In the genomic region with DNA sequence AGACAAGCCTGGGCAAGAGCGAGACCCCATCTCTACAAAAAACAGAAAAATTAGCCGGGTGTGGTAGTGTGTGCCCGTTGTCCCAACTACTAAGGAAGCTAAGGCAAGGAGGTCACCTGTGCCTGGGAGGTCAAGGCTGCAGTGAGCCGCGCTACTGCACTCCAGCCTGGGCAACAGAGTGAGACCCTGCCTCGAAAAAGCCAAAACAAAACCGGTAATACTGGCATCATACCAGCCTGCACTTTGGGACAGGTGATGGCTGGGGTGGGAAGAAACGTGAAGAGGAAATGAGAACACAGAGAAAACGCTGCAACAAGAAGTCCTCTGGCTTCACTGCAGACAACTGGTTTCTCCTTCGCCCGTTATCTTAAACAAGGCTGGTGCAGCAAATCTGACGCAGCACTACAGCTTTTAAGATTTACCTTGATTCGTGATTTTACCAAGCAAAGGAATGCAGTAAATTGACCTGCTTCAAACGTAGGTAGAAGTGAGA, we compare ENCODE assay signal across 8 cellular contexts. TPM values are rescaled to one million over a fixed set of nuclear protein-coding genes. Genes with fewer than 3 reads are reported as not detected.
DNase-seq lines count a peak whose midpoint lies in the region; ATAC-seq, FAIRE-seq and TF ChIP-seq lines count a peak whose summit lies in the region.

No MANE protein-coding gene starts in this region.

- 16 to 17% methylated on average over 14 of the region's 14 CpGs for WGBS in GM23248 (ENCODE audit: low coverage in 1 of 2, low lambda C conversion rate in 2 of 2, missing lambda C conversion rate in 2 of 2), 2 experiments

- H3K27ac Mint-ChIP-seq in neural progenitor cell = peak overlapping the region; percentile 99

- no peak for FAIRE-seq in endothelial cell of umbilical vein (lab: Jason Lieb, UNC)

- peaks cover 44% of the 10 kb centered on the region for H3K36me3 ChIP-seq in DND-41 (ENCODE audit: insufficient read depth, low read length)
- H3K36me3 ChIP-seq in GM23248 (ENCODE audit: low read depth) = peaks cover 35% of the 10 kb centered on the region
- H3K36me3 ChIP-seq in PC-3 (ENCODE audit: low read depth, low read length) = peaks cover 17% of the 10 kb centered on the region; the same call in 1 of the 2 replicates
- H3K36me3 ChIP-seq in endothelial cell of umbilical vein (ENCODE audit: control insufficient read depth in 2 of 2, extremely low read depth in 1 of 2, insufficient read depth in 2 of 2, low read length in 2 of 2) = peaks cover 7% of the 10 kb centered on the region in 2 experiments
- peaks cover 19% of the 10 kb centered on the region for H3K36me3 ChIP-seq in neural progenitor cell

- CTCF ChIA-PET in PC-3 (lab: Charles Lee) (interaction anchor here (1.0 kb wide), 1 partner anchor 26 kb away, joined by 4 read pairs; no protein-coding TSS in a partner anchor), endothelial cell of umbilical vein (lab: Charles Lee) (interaction anchor here (0.7 to 2.3 kb wide), 6 partner anchors 13 to 31 kb away, joined by 3 to 21 read pairs (median 5); a partner anchor contains a TSS)

- H3K4me3 ChIP-seq in DND-41 (ENCODE audit: low read depth in 1 of 2, low read length in 2 of 2) = peak overlapping the region; percentile 78 to 80
- peak overlapping the region; percentile 74 for H3K4me3 ChIP-seq in GM23248
- H3K4me3 ChIP-seq in PC-3 (ENCODE audit: low read length) = peak overlapping the region; percentile 97
- H3K4me3 ChIP-seq in endothelial cell of umbilical vein (replicated peaks in 1 of 3; ENCODE audit: insufficient read depth in 1 of 3, low read depth in 1 of 3, low read length in 3 of 3) = peak overlapping the region; percentile 18 to 77 (median 42)
- H3K4me3 ChIP-seq in neural progenitor cell = peak overlapping the region; percentile 78

- H4K20me1 ChIP-seq in DND-41 (ENCODE audit: insufficient read depth, low read length) (no peaks in the 10 kb centered on the region), GM23248 (ENCODE audit: insufficient read depth) (no peaks in the 10 kb centered on the region), PC-3 (ENCODE audit: low read length) (no peaks in the 10 kb centered on the region), endothelial cell of umbilical vein (replicated peaks; ENCODE audit: control insufficient read depth, extremely low read depth, insufficient read depth, low read length) (no peaks in the 10 kb centered on the region), neural progenitor cell (ENCODE audit: low read depth) (peaks cover 5% of the 10 kb centered on the region)

- H3K4me1 Mint-ChIP-seq in neural progenitor cell = peaks cover 21% of the 10 kb centered on the region

- no peaks in the 10 kb centered on the region for H3K9me1 ChIP-seq in endothelial cell of umbilical vein (replicated peaks; ENCODE audit: control insufficient read depth, extremely low read depth, insufficient read depth, low read length)

- BruUV-seq in PC-3 (replicated peaks; lab: Mats Ljungman, UMichigan) = TSS peak; percentile 64
- BruUV-seq in endothelial cell of umbilical vein (replicated peaks; lab: Mats Ljungman, UMichigan) = TSS peak; percentile 61

- TF ChIP-seq POLR2A in endothelial cell of umbilical vein (IDR thresholded peaks at IDR 0.05; ENCODE audit: low read depth, low read length) = no peak

- H3K4me1 ChIP-seq in DND-41 (ENCODE audit: insufficient read depth, low read length) (peaks cover 31% of the 10 kb centered on the region), GM23248 (ENCODE audit: insufficient read depth) (0 out of 2 replicates have a peak, but pooled peaks cover 5% of the 10 kb centered on the region), PC-3 (ENCODE audit: insufficient read depth, low read length) (peaks cover 14% of the 10 kb centered on the region; the same call in 1 of the 2 replicates), endothelial cell of umbilical vein (ENCODE audit: control insufficient read depth, extremely low read depth, insufficient read depth, low read length) (peaks cover 17% of the 10 kb centered on the region), neural progenitor cell (peaks cover 18% of the 10 kb centered on the region)

- H3K4me3 Mint-ChIP-seq in neural progenitor cell = peak overlapping the region; percentile 96

- peaks cover 3% of the 10 kb centered on the region for H3K9me3 Mint-ChIP-seq in neural progenitor cell

- H3K9me2 ChIP-seq in GM23248 (ENCODE audit: insufficient read depth) (no peaks in the 10 kb centered on the region), PC-3 (replicated peaks; ENCODE audit: low read length) (no peaks in the 10 kb centered on the region)

- POLR2A ChIA-PET in PC-3 (lab: Charles Lee; ENCODE audit: unreplicated experiment) (interaction anchor here (0.5 to 0.7 kb wide), 3 partner anchors 13 to 346 kb away, joined by 3 to 8 read pairs (median 5); a partner anchor contains a TSS), endothelial cell of umbilical vein (lab: Charles Lee) (interaction anchor here (0.6 to 2.1 kb wide), 5 partner anchors 16 to 773 kb away, joined by 3 to 11 read pairs (median 5); no protein-coding TSS in a partner anchor)

- dilution Hi-C loops in endothelial cell of umbilical vein (cut with MboI; ENCODE audit: extremely low pct_ligation_motif_present, low sequenced_read_pairs) = no loop called here

- in situ Hi-C loops in GM23248 (cut with MboI) = no loop called here

- H3K27me3 ChIP-seq in DND-41 (ENCODE audit: insufficient read depth, low read length, poor library complexity) (no peaks in the 10 kb centered on the region), GM23248 (replicated peaks; ENCODE audit: insufficient read depth) (no peaks in the 10 kb centered on the region), PC-3 (ENCODE audit: low read length) (no peaks in the 10 kb centered on the region), endothelial cell of umbilical vein (ENCODE audit: control insufficient read depth in 2 of 2, insufficient read depth in 2 of 2, low read length in 2 of 2) (no peaks in the 10 kb centered on the region), neural progenitor cell (no peaks in the 10 kb centered on the region)

- peaks cover 10% of the 10 kb centered on the region for H3K27me3 Mint-ChIP-seq in neural progenitor cell (ENCODE audit: insufficient read depth, low read depth)

- intact Hi-C loops in PC-3 (cut with micrococcal nuclease) = no loop called here
- intact Hi-C loops in endothelial cell of umbilical vein (cut with micrococcal nuclease) = loop anchor here (1.0 kb wide), 1 partner anchor 18 kb away; a partner anchor contains a TSS

- TF ChIP-seq CTCF in DND-41 (IDR thresholded peaks at IDR 0.05; ENCODE audit: borderline replicate concordance, extremely low read depth, low read length, poor library complexity, severe bottlenecking) (no peak), PC-3 (conservative IDR thresholded peaks at IDR 0.05; ENCODE audit: low read depth, low read length) (no peak), endothelial cell of umbilical vein (IDR thresholded peaks at IDR 0.05; ENCODE audit: extremely low read depth in 1 of 2, insufficient read depth in 1 of 2, low read depth in 1 of 2, low read length in 2 of 2) (no peak), neural progenitor cell (IDR thresholded peaks at IDR 0.05) (no peak)

- peaks cover 31% of the 10 kb centered on the region for H3K36me3 Mint-ChIP-seq in neural progenitor cell

- H2AFZ ChIP-seq in DND-41 (ENCODE audit: low read depth, low read length) = peak overlapping the region; percentile 95
- H2AFZ ChIP-seq in GM23248 = peak overlapping the region; percentile 62
- H2AFZ ChIP-seq in PC-3 (ENCODE audit: low read length) = peak overlapping the region; percentile 60
- H2AFZ ChIP-seq in endothelial cell of umbilical vein (ENCODE audit: low read depth, low read length) = peak overlapping the region; percentile 7
- H2AFZ ChIP-seq in neural progenitor cell (replicated peaks) = peak overlapping the region; percentile 34

- H3K4me2 ChIP-seq in DND-41 (ENCODE audit: insufficient read depth, low read length) (peak overlapping the region; percentile 87), GM23248 (ENCODE audit: unreplicated experiment) (peak overlapping the region; percentile 76), PC-3 (ENCODE audit: low read length) (peak overlapping the region; percentile 97), endothelial cell of umbilical vein (ENCODE audit: insufficient read depth, low read length) (peak overlapping the region; percentile 72), neural progenitor cell (peak overlapping the region; percentile 87)

- ATAC-seq in DND-41 (ENCODE audit: insufficient read depth, low read depth) = peak; percentile 3
- ATAC-seq in PC-3 = peak; percentile 9
- ATAC-seq in HG03469 (IDR thresholded peaks at IDR 0.05; ENCODE audit: unreplicated experiment) = no peak

- H3K27ac ChIP-seq in DND-41 (ENCODE audit: low read length) (peak overlapping the region; percentile 93), GM23248 (peak overlapping the region; percentile 85), PC-3 (ENCODE audit: low read length) (peak overlapping the region; percentile 91), endothelial cell of umbilical vein (ENCODE audit: insufficient read depth, low read depth, low read length) (peak overlapping the region; percentile 46), neural progenitor cell (peak overlapping the region; percentile 78)

- no peak for DNase-seq in DND-41
- DNase-seq in GM23248 = peak; percentile 11
- DNase-seq in PC-3 = no peak
- DNase-seq in endothelial cell of umbilical vein (ENCODE audit: low read depth, low spot score) = no peak
- no peak for DNase-seq in neural progenitor cell (ENCODE audit: low spot score)
- no peak for DNase-seq in stimulated activated naive CD4-positive, alpha-beta T cell (lab: John Stamatoyannopoulos, UW)
- DNase-seq in SHP77 (lab: John Stamatoyannopoulos, UW) = no peak

- H3K9ac ChIP-seq in DND-41 (ENCODE audit: low read depth, low read length) (peak overlapping the region; percentile 84), GM23248 (peak overlapping the region; percentile 89), PC-3 (ENCODE audit: low read length) (peak overlapping the region; percentile 96), endothelial cell of umbilical vein (replicated peaks; ENCODE audit: extremely low read depth, insufficient read depth, low read length) (peak overlapping the region; percentile 53), neural progenitor cell (peak overlapping the region; percentile 65)

- H3K79me2 ChIP-seq in DND-41 (ENCODE audit: insufficient read depth, low read length) = peaks cover 50% of the 10 kb centered on the region
- peaks cover 88% of the 10 kb centered on the region for H3K79me2 ChIP-seq in GM23248 (ENCODE audit: insufficient read depth)
- H3K79me2 ChIP-seq in PC-3 (ENCODE audit: low read length) = peaks cover 49% of the 10 kb centered on the region
- peaks cover 16% of the 10 kb centered on the region for H3K79me2 ChIP-seq in endothelial cell of umbilical vein (ENCODE audit: control insufficient read depth, insufficient read depth, low read length)
- H3K79me2 ChIP-seq in neural progenitor cell (ENCODE audit: low read depth) = peaks cover 82% of the 10 kb centered on the region

- H3K9me3 ChIP-seq in DND-41 (ENCODE audit: insufficient read depth, low read length, severe bottlenecking) (no peaks in the 10 kb centered on the region), GM23248 (ENCODE audit: low read depth) (no peaks in the 10 kb centered on the region), PC-3 (ENCODE audit: low read length) (no peaks in the 10 kb centered on the region), endothelial cell of umbilical vein (replicated peaks; ENCODE audit: control insufficient read depth, insufficient read depth, low read length) (no peaks in the 10 kb centered on the region), neural progenitor cell (ENCODE audit: low read depth) (no peaks in the 10 kb centered on the region)

- H3F3A ChIP-seq in GM23248 (ENCODE audit: insufficient read depth) = peaks cover 57% of the 10 kb centered on the region
- H3F3A ChIP-seq in PC-3 (ENCODE audit: low read length, unreplicated experiment) = no peaks in the 10 kb centered on the region
- H3F3A ChIP-seq in neural progenitor cell (ENCODE audit: low read depth) = peaks cover 67% of the 10 kb centered on the region

RNA-seq across cellular contexts. Expression of a gene that starts 0.7 kb away (rescaled TPM):
- 28.7 and 49.3 TPM in 2 replicates for total RNA-seq in GM23248 (2014; rRNA removed; shearing (Covaris generic))
- 37.1 and 39.1 TPM in 2 replicates for polyA plus RNA-seq in GM23248 (2016; fragmentation: Nextera tagmentation; extraction: Ambion mirVana)
- 27.3 and 39.2 TPM in 2 replicates for total RNA-seq in PC-3 (2014; rRNA removed)
- 91.2 and 107 TPM in 2 replicates for total RNA-seq in endothelial cell of umbilical vein
- 59.9 and 64.1 TPM in 2 replicates for polyA plus RNA-seq in endothelial cell of umbilical vein
- 42.1 and 43.5 TPM in 2 replicates for polyA plus RNA-seq in endothelial cell of umbilical vein (2011; cell fraction: cytosol; rRNA removed)
- 173 and 182 TPM in 2 replicates for polyA plus RNA-seq in endothelial cell of umbilical vein (2011; cell fraction: nucleus; rRNA removed)
- polyA plus RNA-seq in endothelial cell of umbilical vein (2012) = 63.5 and 73.6 TPM in 2 replicates
- 68.1 and 70.7 TPM in 2 replicates for polyA minus RNA-seq in endothelial cell of umbilical vein
- polyA minus RNA-seq in endothelial cell of umbilical vein (2011; cell fraction: cytosol; rRNA and poly(A)+ RNA removed) = 18.6 TPM
- polyA minus RNA-seq in endothelial cell of umbilical vein (2011; cell fraction: nucleus; rRNA and poly(A)+ RNA removed) = 51.7 and 69.2 TPM in 2 replicates
- 64.0 and 68.9 TPM in 2 replicates for total RNA-seq in neural progenitor cell (ENCODE audit: low replicate concordance)

RNA-seq across cellular contexts. Expression of a gene that starts 17.8 kb away (rescaled TPM):
- total RNA-seq in GM23248 (2014; rRNA removed; shearing (Covaris generic)) = 45.3 and 76.1 TPM in 2 replicates
- polyA plus RNA-seq in GM23248 (2016; fragmentation: Nextera tagmentation; extraction: Ambion mirVana) (8.9 and 9.0 TPM in 2 replicates), endothelial cell of umbilical vein (27.7 and 30.9 TPM in 2 replicates)
- total RNA-seq in PC-3 (2014; rRNA removed) (22.2 and 38.1 TPM in 2 replicates), endothelial cell of umbilical vein (90.8 and 95.0 TPM in 2 replicates), neural progenitor cell (ENCODE audit: low replicate concordance) (144 and 190 TPM in 2 replicates)
- 44.4 and 44.8 TPM in 2 replicates for polyA plus RNA-seq in endothelial cell of umbilical vein (2011; cell fraction: cytosol; rRNA removed)
- 136 and 195 TPM in 2 replicates for polyA plus RNA-seq in endothelial cell of umbilical vein (2011; cell fraction: nucleus; rRNA removed)
- polyA plus RNA-seq in endothelial cell of umbilical vein (2012) = 67.5 and 74.7 TPM in 2 replicates
- 36.7 and 37.8 TPM in 2 replicates for polyA minus RNA-seq in endothelial cell of umbilical vein
- 29.3 TPM for polyA minus RNA-seq in endothelial cell of umbilical vein (2011; cell fraction: cytosol; rRNA and poly(A)+ RNA removed)
- 39.9 and 47.9 TPM in 2 replicates for polyA minus RNA-seq in endothelial cell of umbilical vein (2011; cell fraction: nucleus; rRNA and poly(A)+ RNA removed)

RNA-seq across cellular contexts. Expression of a gene that starts 37.7 kb away (rescaled TPM):
- total RNA-seq in GM23248 (2014; rRNA removed; shearing (Covaris generic)) = 0.51 and 0.76 TPM in 2 replicates
- polyA plus RNA-seq in GM23248 (2016; fragmentation: Nextera tagmentation; extraction: Ambion mirVana) (0.77 and 0.96 TPM in 2 replicates), endothelial cell of umbilical vein (8.6 and 9.2 TPM in 2 replicates)
- total RNA-seq in PC-3 (2014; rRNA removed) (1.3 and 1.5 TPM in 2 replicates), endothelial cell of umbilical vein (11.8 and 13.4 TPM in 2 replicates), neural progenitor cell (ENCODE audit: low replicate concordance) (6.8 and 8.3 TPM in 2 replicates)
- polyA plus RNA-seq in endothelial cell of umbilical vein (2011; cell fraction: cytosol; rRNA removed) = 3.1 and 3.9 TPM in 2 replicates
- 53.9 and 63.0 TPM in 2 replicates for polyA plus RNA-seq in endothelial cell of umbilical vein (2011; cell fraction: nucleus; rRNA removed)
- polyA plus RNA-seq in endothelial cell of umbilical vein (2012) = 4.6 and 6.2 TPM in 2 replicates
- 8.4 and 11.0 TPM in 2 replicates for polyA minus RNA-seq in endothelial cell of umbilical vein
- 6.3 TPM for polyA minus RNA-seq in endothelial cell of umbilical vein (2011; cell fraction: cytosol; rRNA and poly(A)+ RNA removed)
- 20.9 and 23.6 TPM in 2 replicates for polyA minus RNA-seq in endothelial cell of umbilical vein (2011; cell fraction: nucleus; rRNA and poly(A)+ RNA removed)

RNA-seq across cellular contexts. Expression of a gene that starts 39.2 kb away (rescaled TPM):
- total RNA-seq in GM23248 (2014; rRNA removed; shearing (Covaris generic)) = 0.76 and 2.4 TPM in 2 replicates
- polyA plus RNA-seq in GM23248 (2016; fragmentation: Nextera tagmentation; extraction: Ambion mirVana) = 4.6 and 5.4 TPM in 2 replicates
- 7.1 and 9.2 TPM in 2 replicates for total RNA-seq in PC-3 (2014; rRNA removed)
- 5.2 and 6.1 TPM in 2 replicates for total RNA-seq in endothelial cell of umbilical vein
- 2.3 and 2.5 TPM in 2 replicates for polyA plus RNA-seq in endothelial cell of umbilical vein
- 2.5 and 3.0 TPM in 2 replicates for polyA plus RNA-seq in endothelial cell of umbilical vein (2011; cell fraction: cytosol; rRNA removed)
- polyA plus RNA-seq in endothelial cell of umbilical vein (2011; cell fraction: nucleus; rRNA removed) = 7.6 and 11.8 TPM in 2 replicates
- polyA plus RNA-seq in endothelial cell of umbilical vein (2012) = 5.3 and 8.8 TPM in 2 replicates
- 2.2 and 3.5 TPM in 2 replicates for polyA minus RNA-seq in endothelial cell of umbilical vein
- polyA minus RNA-seq in endothelial cell of umbilical vein (2011; cell fraction: cytosol; rRNA and poly(A)+ RNA removed) = 3.9 TPM
- polyA minus RNA-seq in endothelial cell of umbilical vein (2011; cell fraction: nucleus; rRNA and poly(A)+ RNA removed) = 6.3 and 11.7 TPM in 2 replicates
- 0.24 and 0.87 TPM in 2 replicates for total RNA-seq in neural progenitor cell (ENCODE audit: low replicate concordance)

Comparison
In these comparisons a context has a peak if more than half of its experiments do, and no peak if none do; other contexts are left out.
1. H2AFZ ChIP-seq: peak in every context shown above with its lines; median percentile 95 in DND-41; 62 in GM23248; 60 in PC-3; 34 in neural progenitor cell; 7 in endothelial cell of umbilical vein.
2. H3K4me3 ChIP-seq: peak in every context shown above with its lines; median percentile 97 in PC-3; 79 in DND-41; 78 in neural progenitor cell; 74 in GM23248; 42 in endothelial cell of umbilical vein.